ENCODE assay signal across 14 cellular contexts in genomic region chr18:58590231-58590630, GRCh38. TPM values are rescaled to one million over a fixed set of nuclear protein-coding genes. Genes with fewer than 3 reads are reported as not detected.
A peak's percentile ranks its signal among the peaks of the same experiment; 100 is the strongest.
DNase-seq lines count a peak whose midpoint lies in the region; ATAC-seq, FAIRE-seq and TF ChIP-seq lines count a peak whose summit lies in the region.
"Had no signal": no experiment of that assay in that cellular context is flagged by ENCODE, and none has a peak within 500 bp of the region (broad histone marks: within the 10 kb centered on the region; RNA-seq: fewer than 3 reads in every experiment).

No MANE protein-coding gene starts in this region.

- no peaks in the 10 kb centered on the region for H3K4me1 Mint-ChIP-seq in activated naive CD8-positive, alpha-beta T cell treated with anti-CD3 and anti-CD28 coated beads for 36 hours
- no peaks in the 10 kb centered on the region for H3K4me1 Mint-ChIP-seq in naive thymus-derived CD8-positive, alpha-beta T cell
- H3K4me1 Mint-ChIP-seq: CD4-positive, CD25-positive, alpha-beta regulatory T cell had no signal

- no peak for TF ChIP-seq CTCF in AG09309 (IDR thresholded peaks at IDR 0.05; ENCODE audit: control insufficient read depth, insufficient read depth, low read depth, low read length, missing control alignments)
- no peak for TF ChIP-seq CTCF in fibroblast of the aortic adventitia (IDR thresholded peaks at IDR 0.05; ENCODE audit: insufficient read depth, low read length)

- H3K4me3 ChIP-seq in AG09309 (ENCODE audit: control insufficient read depth, low read depth, low read length) = no peak overlapping the region
- no peak overlapping the region for H3K4me3 ChIP-seq in fibroblast of the aortic adventitia (ENCODE audit: low read depth, low read length)
- H3K4me3 ChIP-seq: upper lobe of left lung had no signal

- peaks cover 7% of the 10 kb centered on the region for H3K9me3 Mint-ChIP-seq in activated naive CD8-positive, alpha-beta T cell treated with anti-CD3 and anti-CD28 coated beads for 36 hours
- H3K9me3 Mint-ChIP-seq in naive thymus-derived CD8-positive, alpha-beta T cell = peaks cover 4 to 22% (median 9%) of the 10 kb centered on the region in 9 donors

- POLR2A ChIA-PET in naive thymus-derived CD8-positive, alpha-beta T cell (lab: Charles Lee) = interaction anchor here (0.7 kb wide), 2 partner anchors 14 to 116 kb away, joined by 3 to 4 read pairs; no protein-coding TSS in a partner anchor

- FAIRE-seq in RCC 7860 (lab: Jason Lieb, UNC) = peak; percentile 73
- FAIRE-seq: colon had no signal

- no peaks in the 10 kb centered on the region for H3K36me3 Mint-ChIP-seq in activated naive CD8-positive, alpha-beta T cell treated with anti-CD3 and anti-CD28 coated beads for 36 hours
- peaks cover 0 to 13% (median 9%) of the 10 kb centered on the region in 3 donors for H3K36me3 Mint-ChIP-seq in naive thymus-derived CD8-positive, alpha-beta T cell
- H3K36me3 Mint-ChIP-seq: CD4-positive, CD25-positive, alpha-beta regulatory T cell had no signal

- no peak overlapping the region for H3K27ac Mint-ChIP-seq in activated naive CD8-positive, alpha-beta T cell treated with anti-CD3 and anti-CD28 coated beads for 36 hours
- H3K27ac Mint-ChIP-seq in naive thymus-derived CD8-positive, alpha-beta T cell = no peak overlapping the region
- H3K27ac Mint-ChIP-seq: CD4-positive, CD25-positive, alpha-beta regulatory T cell had no signal

- no peak for ATAC-seq in naive thymus-derived CD8-positive, alpha-beta T cell
- ATAC-seq in HG02840 (IDR thresholded peaks at IDR 0.05; ENCODE audit: low FRiP score, unreplicated experiment) = no peak
- ATAC-seq: Panc1 had no signal

- H3K4me3 Mint-ChIP-seq in activated naive CD8-positive, alpha-beta T cell treated with anti-CD3 and anti-CD28 coated beads for 36 hours = no peak overlapping the region
- H3K4me3 Mint-ChIP-seq in naive thymus-derived CD8-positive, alpha-beta T cell = no peak overlapping the region
- H3K4me3 Mint-ChIP-seq: CD4-positive, CD25-positive, alpha-beta regulatory T cell; neural crest cell had no signal

- H3K27me3 Mint-ChIP-seq in activated naive CD8-positive, alpha-beta T cell treated with anti-CD3 and anti-CD28 coated beads for 36 hours = no peaks in the 10 kb centered on the region
- H3K27me3 Mint-ChIP-seq in naive thymus-derived CD8-positive, alpha-beta T cell = no peaks in the 10 kb centered on the region
- H3K27me3 Mint-ChIP-seq: CD4-positive, CD25-positive, alpha-beta regulatory T cell had no signal

- peak; percentile 79 for DNase-seq in AG09309 (ENCODE audit: low read depth)
- DNase-seq in RCC 7860 (ENCODE audit: low spot score) = peak; percentile 75
- DNase-seq in fibroblast of the aortic adventitia (ENCODE audit: low read depth) = peak; percentile 93
- peak; percentile 79 for DNase-seq in non-pigmented ciliary epithelial cell (ENCODE audit: low read depth)
- no peak for DNase-seq in activated naive CD8-positive, alpha-beta T cell treated with anti-CD3 and anti-CD28 coated beads for 36 hours
- no peak for DNase-seq in stimulated activated CD4-positive, alpha-beta T cell treated with anti-CD3 and anti-CD28 coated beads, Interleukin-4, amount 100 ng/mL, for 4 hours
- no peak for DNase-seq in naive thymus-derived CD8-positive, alpha-beta T cell
- DNase-seq: CD4-positive, CD25-positive, alpha-beta regulatory T cell; NCI-H2029 treated with DMSO at 0.1 percent for 48 hours; upper lobe of left lung had no signal

RNA-seq across cellular contexts. Expression of gene ALPK2, which starts 38.7 kb away (rescaled TPM):
- 8.8 and 26.4 TPM in 2 replicates for total RNA-seq in fibroblast of the aortic adventitia (ENCODE audit: low replicate concordance)
- under 1 TPM; 0.62 to 0.76 TPM for total RNA-seq in activated naive CD8-positive, alpha-beta T cell treated with anti-CD3 and anti-CD28 coated beads for 36 hours
- under 1 TPM in 1 of 2 experiments, not detected in 1; 0.05 TPM for total RNA-seq in naive thymus-derived CD8-positive, alpha-beta T cell
- not detected for polyA plus RNA-seq in naive thymus-derived CD8-positive, alpha-beta T cell
- total RNA-seq: neural crest cell had no signal
- polyA plus RNA-seq: CD4-positive, CD25-positive, alpha-beta regulatory T cell had no signal

Comparison
In these comparisons a context has a peak if more than half of its experiments do, and no peak if none do; other contexts are left out.
1. DNase-seq: peak in AG09309 (single experiment), RCC 7860 (single experiment), fibroblast of the aortic adventitia (single experiment) and non-pigmented ciliary epithelial cell (single experiment); none in activated naive CD8-positive, alpha-beta T cell treated with anti-CD3 and anti-CD28 coated beads for 36 hours (single experiment), stimulated activated CD4-positive, alpha-beta T cell treated with anti-CD3 and anti-CD28 coated beads, Interleukin-4, amount 100 ng/mL, for 4 hours (0 of 2) and naive thymus-derived CD8-positive, alpha-beta T cell (0 of 10).